16 cellular contexts compared by ENCODE assay signal in genomic region chr3:189685854-189686253, GRCh38. TPM values are rescaled to one million over a fixed set of nuclear protein-coding genes. Genes with fewer than 3 reads are reported as not detected.
DNase-seq lines count a peak whose midpoint lies in the region; ATAC-seq and TF ChIP-seq lines count a peak whose summit lies in the region.
"Had no signal": no experiment of that assay in that cellular context is flagged by ENCODE, and none has a peak within 500 bp of the region (broad histone marks: within the 10 kb centered on the region; RNA-seq: fewer than 3 reads in every experiment).

No MANE protein-coding gene starts in this region.

- ATAC-seq in HG03196 (IDR thresholded peaks at IDR 0.05; ENCODE audit: unreplicated experiment): no peak
- no peak for ATAC-seq in GM21619 (IDR thresholded peaks at IDR 0.05; ENCODE audit: unreplicated experiment)
- ATAC-seq: activated CD8-positive, alpha-beta T cell treated with anti-CD3 and anti-CD28 coated beads, Interleukin-2, amount 10 ng/mL, durations not matched to agents 7 days and 5 days; heart left ventricle had no signal

- H3K27ac ChIP-seq in brain microvascular endothelial cell (peak overlapping the region; percentile 98), dorsolateral prefrontal cortex (no peak overlapping the region)
- H3K27ac ChIP-seq: heart left ventricle had no signal

- intact Hi-C loops in dorsolateral prefrontal cortex (cut with DNase I): no loop called here

- in situ Hi-C loops in brain microvascular endothelial cell (cut with HindIII; ENCODE audit: low pct_ligation_motif_present, low sequenced_read_pairs): no loop called here

- no peak for TF ChIP-seq CTCF in AG10803 (conservative IDR thresholded peaks at IDR 0.05; ENCODE audit: low read length)
- no peak for TF ChIP-seq CTCF in brain microvascular endothelial cell (IDR thresholded peaks at IDR 0.05; ENCODE audit: low read depth, low read length, missing control alignments)
- no peak for TF ChIP-seq CTCF in dorsolateral prefrontal cortex (IDR thresholded peaks at IDR 0.05 in 54 of 56, conservative IDR thresholded peaks at IDR 0.05 in 2 of 56; ENCODE audit: low read depth in 1 of 56, partially characterized antibody in 56 of 56)

- H3K27me3 ChIP-seq in brain microvascular endothelial cell (replicated peaks) (no peaks in the 10 kb centered on the region), dorsolateral prefrontal cortex (peaks cover 0 to 13% (median 0%) of the 10 kb centered on the region in 45 donors)
- H3K27me3 ChIP-seq: heart left ventricle had no signal

- no peaks in the 10 kb centered on the region for H3K36me3 ChIP-seq in brain microvascular endothelial cell (replicated peaks)
- H3K36me3 ChIP-seq: heart left ventricle had no signal

- no peak overlapping the region for H3K4me3 ChIP-seq in AG10803 (ENCODE audit: low read length)
- H3K4me3 ChIP-seq in brain microvascular endothelial cell (ENCODE audit: low read depth, low read length): no peak overlapping the region
- H3K4me3 ChIP-seq in dorsolateral prefrontal cortex: no peak overlapping the region
- H3K4me3 ChIP-seq: heart left ventricle had no signal

- DNase-seq in AG10803 (ENCODE audit: low read depth): peak; percentile 72
- DNase-seq in HT1080 (ENCODE audit: low read depth): peak; percentile 92
- peak; percentile 68 for DNase-seq in brain microvascular endothelial cell
- DNase-seq in kidney tubule cell (ENCODE audit: low spot score): peak; percentile 50
- DNase-seq in dorsolateral prefrontal cortex: no peak
- no peak for DNase-seq in RPMI8226
- DNase-seq: activated CD8-positive, alpha-beta T cell treated with anti-CD3 and anti-CD28 coated beads, Interleukin-2, amount 10 ng/mL, durations not matched to agents 7 days and 5 days; activated naive CD4-positive, alpha-beta T cell; COR-L47; cortex of kidney; H7; heart left ventricle; NCI-H2107; T-helper 9 cell had no signal

RNA-seq across cellular contexts. Expression of gene TP63, which starts 54.7 kb away (rescaled TPM):
- total RNA-seq in HT1080 (2014; rRNA removed; shearing (Covaris generic)): 0.06 and 0.27 TPM in 2 replicates
- polyA plus RNA-seq in HT1080 (2015; cell fraction: cytosol; rRNA removed): not detected in 2 replicates
- polyA plus RNA-seq in HT1080 (2015; cell fraction: nucleus; rRNA removed): not detected in 2 replicates
- 1 to 10 TPM in 4 of 120 experiments, under 1 TPM in 80, not detected in 36; 0.09 to 1.6 (median 0.43) TPM for total RNA-seq in dorsolateral prefrontal cortex
- total RNA-seq: activated CD8-positive, alpha-beta T cell treated with anti-CD3 and anti-CD28 coated beads, Interleukin-2, amount 10 ng/mL, durations not matched to agents 7 days and 5 days; H7 had no signal

Comparison
In these comparisons a context has a peak if more than half of its experiments do, and no peak if none do; other contexts are left out.
1. DNase-seq: peak in AG10803 (single experiment), HT1080 (single experiment), brain microvascular endothelial cell (single experiment) and kidney tubule cell (single experiment); none in dorsolateral prefrontal cortex (0 of 10) and RPMI8226 (single experiment).